28 cellular contexts compared by ENCODE assay signal in genomic region chr13:45778897-45779296, GRCh38.
"Had no signal": no experiment of that assay in that cellular context is flagged by ENCODE, and none has a peak within 500 bp of the region (broad histone marks: within the 10 kb centered on the region; RNA-seq: fewer than 3 reads in every experiment).

No MANE protein-coding gene starts in this region.

- H3K27ac Mint-ChIP-seq: dendritic cell treated with granulocyte-macrophage colony-stimulating factor and Interleukin-4, amounts not matched to agents 40 ng/mL and 50 ng/mL, for 4 days; effector memory CD8-positive, alpha-beta T cell; endodermal cell had no signal

- H3K4me3 Mint-ChIP-seq: dendritic cell treated with granulocyte-macrophage colony-stimulating factor and Interleukin-4, amounts not matched to agents 40 ng/mL and 50 ng/mL, for 4 days; effector memory CD8-positive, alpha-beta T cell; endodermal cell had no signal

- H3K4me3 ChIP-seq: colonic mucosa, coronary artery, dorsolateral prefrontal cortex, esophagus muscularis mucosa, esophagus squamous epithelium, gastrocnemius medialis, gastroesophageal sphincter, heart left ventricle, heart right ventricle had no signal

- H3K4me1 ChIP-seq: foreskin keratinocyte had no signal

- H3K9me3 Mint-ChIP-seq: dendritic cell treated with granulocyte-macrophage colony-stimulating factor and Interleukin-4, amounts not matched to agents 40 ng/mL and 50 ng/mL, for 4 days; effector memory CD8-positive, alpha-beta T cell; endodermal cell had no signal

- H3K9me3 ChIP-seq: colonic mucosa, esophagus muscularis mucosa, esophagus squamous epithelium, gastrocnemius medialis, gastroesophageal sphincter, heart left ventricle, heart right ventricle had no signal

- ATAC-seq: effector memory CD8-positive, alpha-beta T cell; esophagus mucosa; foreskin keratinocyte; gastrocnemius medialis; gastroesophageal sphincter; heart left ventricle; heart right ventricle had no signal

- H3K27ac ChIP-seq: colonic mucosa, coronary artery, dorsolateral prefrontal cortex, epithelial cell of prostate, esophagus muscularis mucosa, esophagus squamous epithelium, foreskin keratinocyte, gastrocnemius medialis, gastroesophageal sphincter, heart left ventricle, heart right ventricle had no signal

- DNase-seq: colonic mucosa; cortex of kidney; dermis blood vessel endothelial cell; dorsolateral prefrontal cortex; effector CD4-positive, alpha-beta T cell; effector CD8-positive, alpha-beta T cell; effector memory CD4-positive, alpha-beta T cell; effector memory CD8-positive, alpha-beta T cell; endodermal cell; erythroblast; esophagus squamous epithelium; foreskin keratinocyte; foreskin melanocyte; gastrocnemius medialis; glutamatergic neuron; head of caudate nucleus; heart left ventricle; heart right ventricle had no signal

- H3K27me3 ChIP-seq: colonic mucosa, esophagus muscularis mucosa, esophagus squamous epithelium, foreskin keratinocyte, gastrocnemius medialis, gastroesophageal sphincter had no signal

- H3K36me3 ChIP-seq: colonic mucosa, esophagus muscularis mucosa, esophagus squamous epithelium, gastrocnemius medialis, gastroesophageal sphincter, heart left ventricle, heart right ventricle had no signal

- FAIRE-seq: colon, endometrium, endothelial cell of umbilical vein, frontal cortex had no signal
